Comparison of ENCODE assay signal across 8 cellular contexts in genomic region chr4:472881-473574, GRCh38. TPM values are rescaled to one million over a fixed set of nuclear protein-coding genes. Genes with fewer than 3 reads are reported as not detected.
DNase-seq lines count a peak whose midpoint lies in the region; ATAC-seq, FAIRE-seq and TF ChIP-seq lines count a peak whose summit lies in the region.

No MANE protein-coding gene starts in this region.

- peaks cover 1 to 3% of the 10 kb centered on the region in 2 experiments for H4K20me1 ChIP-seq in H1 (replicated peaks in 1 of 2; ENCODE audit: control insufficient read depth in 1 of 2, insufficient read depth in 2 of 2, low read length in 2 of 2)

- peak overlapping the region; percentile 97 to 100 (median 98) for H3K9ac ChIP-seq in H1 (replicated peaks in 1 of 4; ENCODE audit: extremely low read depth in 1 of 4, low read depth in 3 of 4, low read length in 3 of 4)

- H3K27ac ChIP-seq in Peyer's patch (peak overlapping the region; percentile 83 to 94 (median 89)), H1 (ENCODE audit: low read depth, low read length) (peak overlapping the region; percentile 96)

- H3K36me3 ChIP-seq in Peyer's patch (peaks cover 0 to 41% (median 7%) of the 10 kb centered on the region in 3 donors), H1 (ENCODE audit: control insufficient read depth in 2 of 4, insufficient read depth in 4 of 4, low read length in 3 of 4) (peaks cover 7 to 40% (median 24%) of the 10 kb centered on the region in 4 experiments)

- H2BK5ac ChIP-seq in H1 (ENCODE audit: low read depth, low read length): peak overlapping the region; percentile 95

- no peak for ATAC-seq in GM18873 (IDR thresholded peaks at IDR 0.05; ENCODE audit: low FRiP score, unreplicated experiment)

- no peak overlapping the region for H2AFZ ChIP-seq in H1 (ENCODE audit: low read length)

- H3K4me2 ChIP-seq in H1 (ENCODE audit: insufficient read depth in 1 of 2, low read depth in 2 of 2, low read length in 2 of 2): peak overlapping the region; percentile 82 to 96

- peaks cover 12 to 58% of the 10 kb centered on the region in 2 experiments for H3K79me2 ChIP-seq in H1 (ENCODE audit: control insufficient read depth in 1 of 2, insufficient read depth in 2 of 2, low read length in 2 of 2)

- TF ChIP-seq CTCF in Peyer's patch (IDR thresholded peaks at IDR 0.05) (no peak), H1 (IDR thresholded peaks at IDR 0.05; ENCODE audit: control extremely low read depth in 1 of 3, insufficient read depth in 1 of 3, low read depth in 1 of 3, low read length in 3 of 3) (no peak)

- peak overlapping the region; percentile 51 for H4K5ac ChIP-seq in H1 (ENCODE audit: insufficient read length, low read depth, low read length)

- 0 out of 2 replicates have a peak overlapping the region, but pooled peaks have one; percentile 85 for H2BK12ac ChIP-seq in H1 (ENCODE audit: low read depth, low read length)

- CTCF ChIA-PET in H1 (lab: Charles Lee; ENCODE audit: partially characterized antibody): interaction anchor here (1.5 kb wide), 1 partner anchor 10 kb away, joined by 4 read pairs; no protein-coding TSS in a partner anchor

- H3K4me1 ChIP-seq in Peyer's patch (peaks cover 0 to 4% (median 0%) of the 10 kb centered on the region in 4 donors), H1 (replicated peaks in 1 of 4; ENCODE audit: control insufficient read depth in 3 of 4, insufficient read depth in 4 of 4, low read length in 3 of 4) (no peaks in the 10 kb centered on the region)

- peak overlapping the region; percentile 85 for H4K91ac ChIP-seq in H1 (replicated peaks; ENCODE audit: insufficient read length, low read length)

- H4K8ac ChIP-seq in H1 (ENCODE audit: extremely low read depth, insufficient read depth, low read length): peak overlapping the region; percentile 100

- H3K56ac ChIP-seq in H1 (replicated peaks; ENCODE audit: insufficient read length, low read depth, low read length): peak overlapping the region; percentile 64

- H3K23me2 ChIP-seq in H1 (ENCODE audit: low read depth, low read length): peaks cover 2% of the 10 kb centered on the region; the same call in 1 of the 2 replicates

- no peak overlapping the region for H3K14ac ChIP-seq in H1 (ENCODE audit: insufficient read length)

- H3K9me3 ChIP-seq in Peyer's patch (peaks cover 0 to 41% (median 3%) of the 10 kb centered on the region in 4 donors), H1 (ENCODE audit: insufficient read depth in 2 of 2, low read depth in 1 of 2, low read length in 1 of 2) (no peaks in the 10 kb centered on the region)

- H2AK5ac ChIP-seq in H1 (ENCODE audit: low read depth, low read length): peak overlapping the region; percentile 42; the same call in 1 of the 2 replicates

- peak; percentile 2 for DNase-seq in stimulated activated CD8-positive, alpha-beta memory T cell treated with anti-CD3 and anti-CD28 coated beads, Interleukin-15, amount 100 ng/mL, for 1 hour (ENCODE audit: low read depth)
- no peak for DNase-seq in stimulated activated CD8-positive, alpha-beta memory T cell treated with anti-CD3 and anti-CD28 coated beads, Interleukin-4, amount 100 ng/mL, for 48 hours
- no peak for DNase-seq in Peyer's patch
- DNase-seq in H1 (ENCODE audit: low read depth in 1 of 2, low spot score in 2 of 2): no peak
- peak; percentile 33 for DNase-seq in myocyte (ENCODE audit: low read depth)
- DNase-seq in SHP77 treated with DMSO at 0.1 percent for 48 hours (lab: John Stamatoyannopoulos, UW): no peak
- no peak for DNase-seq in stimulated activated CD4-positive, alpha-beta T cell treated with anti-CD3 and anti-CD28 coated beads, Interleukin-1b, Interleukin-23, amount 100 ng/mL, for 48 hours

- no peak overlapping the region for H2BK20ac ChIP-seq in H1 (ENCODE audit: low read length)

- H3K4me3 ChIP-seq in Peyer's patch (peak overlapping the region; percentile 61 to 100 (median 76)), H1 (ENCODE audit: extremely low read depth in 1 of 4, insufficient read depth in 2 of 4, low read depth in 3 of 4, low read length in 4 of 4) (peak overlapping the region; percentile 80 to 98 (median 88))

- no peak overlapping the region for H2BK15ac ChIP-seq in H1 (ENCODE audit: low read length)

- H3K27me3 ChIP-seq in Peyer's patch (no peaks in the 10 kb centered on the region), H1 (replicated peaks in 1 of 4; ENCODE audit: control insufficient read depth in 3 of 4, extremely low read depth in 1 of 4, insufficient read depth in 3 of 4, low read length in 3 of 4) (no peaks in the 10 kb centered on the region)

- POLR2A ChIA-PET in H1 (lab: Charles Lee; ENCODE audit: partially characterized antibody): interaction anchor here (0.8 to 5.2 kb wide), 25 partner anchors 10 to 383 kb away, joined by 3 to 50 read pairs (median 5); partner anchors contain the start of genes PIGG, ZNF141, ZNF721 and ZNF732

- WGBS in H1 (ENCODE audit: extremely low coverage in 1 of 2, insufficient coverage in 1 of 2, insufficient read length in 1 of 2, insufficient replicate concordance in 2 of 2, low coverage in 1 of 2, low lambda C conversion rate in 2 of 2, missing lambda C conversion rate in 1 of 2), 2 experiments: 8% methylated on average over 17 of the region's 17 CpGs; no CpG with 5 or more reads in 1 of the 2 experiments

- H3K23ac ChIP-seq in H1 (ENCODE audit: insufficient read length): no peak overlapping the region

- peak overlapping the region; percentile 96; the same call in 1 of the 2 replicates for H3K18ac ChIP-seq in H1 (ENCODE audit: extremely low read depth, low read length)

- FAIRE-seq in H1 (lab: Jason Lieb, UNC): no peak

- TF ChIP-seq POLR2A in Peyer's patch (IDR thresholded peaks at IDR 0.05) (no peak), H1 (IDR thresholded peaks at IDR 0.05; ENCODE audit: control extremely low read depth in 1 of 2, low read depth in 2 of 2, low read length in 2 of 2) (no peak)

- TF ChIP-seq EP300 in H1 (IDR thresholded peaks at IDR 0.05; ENCODE audit: borderline replicate concordance in 1 of 2, low read depth in 2 of 2, low read length in 2 of 2): no peak

- no peak overlapping the region for H2BK120ac ChIP-seq in H1 (replicated peaks; ENCODE audit: low read depth, low read length)

- TF ChIP-seq RAD21 in H1 (IDR thresholded peaks at IDR 0.05 in 1 of 2, conservative IDR thresholded peaks at IDR 0.05 in 1 of 2; ENCODE audit: low read depth in 2 of 2, low read length in 2 of 2): no peak

- H3K79me1 ChIP-seq in H1 (ENCODE audit: low read depth, low read length): no peaks in the 10 kb centered on the region

- no peak overlapping the region for H3K4ac ChIP-seq in H1 (replicated peaks; ENCODE audit: insufficient read length, low read depth, low read length)

TF ChIP-seq in H1, 55 proteins besides CTCF, POLR2A, EP300 and RAD21 (continues in another document):
- no peak for TF ChIP-seq ATF3 (IDR thresholded peaks at IDR 0.05; ENCODE audit: insufficient read depth, low read depth, low read length)
- no peak for TF ChIP-seq HDAC6 (IDR thresholded peaks at IDR 0.05; ENCODE audit: low read depth, low read length)

RNA-seq across cellular contexts. Expression of gene ZNF721, which starts 25.9 kb away (rescaled TPM):
- 10 to 100 TPM; 35.4 to 86.6 (median 40.5) TPM for total RNA-seq in Peyer's patch
- 110 and 117 TPM in 2 replicates for total RNA-seq in H1 (2021; fragmentation: NEBNext Ultra II Directional; extraction: Animal tissue kit (Norgen Biotek cat#: 25700))
- polyA plus RNA-seq in H1 (2011; rRNA removed): 7.1 and 12.6 TPM in 2 replicates
- 12.4 TPM for polyA plus RNA-seq in H1 (2011; cell fraction: cytosol; rRNA removed)
- 23.3 TPM for polyA plus RNA-seq in H1 (2011; cell fraction: nucleus; rRNA removed)
- 28.1 to 47.0 TPM (median 35.0 TPM) in 4 replicates for polyA plus RNA-seq in H1 (2012, experiment 1 of 2)
- polyA plus RNA-seq in H1 (2012, experiment 2 of 2): 2.6 TPM
- 53.5 TPM for polyA plus RNA-seq in H1 (2013, experiment 1 of 2)
- polyA plus RNA-seq in H1 (2013, experiment 2 of 2): 47.5 TPM
- 77.0 and 86.2 TPM in 2 replicates for polyA minus RNA-seq in H1 (2011; rRNA and poly(A)+ RNA removed)
- polyA minus RNA-seq in H1 (2011; cell fraction: cytosol; rRNA and poly(A)+ RNA removed): 42.8 TPM
- polyA minus RNA-seq in H1 (2011; cell fraction: nucleus; rRNA and poly(A)+ RNA removed): 287 TPM
- 25.2 and 25.9 TPM in 2 replicates for total RNA-seq in myocyte
- 11.5 TPM for polyA plus RNA-seq in myocyte (2012)

RNA-seq across cellular contexts. Expression of gene PIGG, which starts 26.0 kb away (rescaled TPM):
- total RNA-seq in Peyer's patch (100 to 1,000 TPM in 3 of 4 donors, 10 to 100 TPM in 1; 63.7 to 123 (median 108) TPM), myocyte (23.5 and 27.2 TPM in 2 replicates)
- 34.8 and 42.2 TPM in 2 replicates for total RNA-seq in H1 (2021; fragmentation: NEBNext Ultra II Directional; extraction: Animal tissue kit (Norgen Biotek cat#: 25700))
- 43.3 and 52.9 TPM in 2 replicates for polyA plus RNA-seq in H1 (2011; rRNA removed)
- 39.8 TPM for polyA plus RNA-seq in H1 (2011; cell fraction: cytosol; rRNA removed)
- polyA plus RNA-seq in H1 (2011; cell fraction: nucleus; rRNA removed): 197 TPM
- polyA plus RNA-seq in H1 (2012, experiment 1 of 2): 35.5 to 46.7 TPM (median 39.9 TPM) in 4 replicates
- 8.4 TPM for polyA plus RNA-seq in H1 (2012, experiment 2 of 2)
- 31.4 TPM for polyA plus RNA-seq in H1 (2013, experiment 1 of 2)
- polyA plus RNA-seq in H1 (2013, experiment 2 of 2): 26.6 TPM
- polyA minus RNA-seq in H1 (2011; rRNA and poly(A)+ RNA removed): 50.7 and 55.8 TPM in 2 replicates
- polyA minus RNA-seq in H1 (2011; cell fraction: cytosol; rRNA and poly(A)+ RNA removed): 29.0 TPM
- polyA minus RNA-seq in H1 (2011; cell fraction: nucleus; rRNA and poly(A)+ RNA removed): 87.1 TPM
- polyA plus RNA-seq in myocyte (2012): 43.1 TPM

Comparison
In these comparisons a context has a peak if more than half of its experiments do, and no peak if none do; other contexts are left out.
1. DNase-seq: peak in stimulated activated CD8-positive, alpha-beta memory T cell treated with anti-CD3 and anti-CD28 coated beads, Interleukin-15, amount 100 ng/mL, for 1 hour (single experiment) and myocyte (single experiment); none in stimulated activated CD8-positive, alpha-beta memory T cell treated with anti-CD3 and anti-CD28 coated beads, Interleukin-4, amount 100 ng/mL, for 48 hours (single experiment), Peyer's patch (0 of 3), H1 (0 of 2), SHP77 treated with DMSO at 0.1 percent for 48 hours (single experiment) and stimulated activated CD4-positive, alpha-beta T cell treated with anti-CD3 and anti-CD28 coated beads, Interleukin-1b, Interleukin-23, amount 100 ng/mL, for 48 hours (single experiment).